Comparison of ENCODE assay signal across 1 cellular context in the genomic region with DNA sequence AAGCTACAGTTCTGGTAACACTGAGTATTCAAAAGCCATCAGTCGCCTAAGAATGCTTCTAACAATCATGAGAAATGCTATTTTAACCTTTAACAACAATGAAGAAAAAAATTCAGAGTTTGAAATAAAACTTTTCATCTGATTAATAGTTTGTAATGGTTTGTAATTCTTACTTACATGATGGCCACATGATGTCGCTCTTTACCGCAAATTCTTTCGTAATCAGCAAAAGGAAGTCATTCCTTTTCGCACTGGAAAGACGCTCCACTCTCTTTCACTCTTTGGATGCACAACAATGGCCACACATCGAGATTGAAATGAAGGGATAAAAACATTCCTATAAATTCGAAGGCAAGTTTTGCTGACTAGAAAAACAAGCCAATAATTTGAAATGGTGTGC.
A peak's percentile ranks its signal among the peaks of the same experiment; 100 is the strongest.
TF ChIP-seq lines count a peak whose summit lies in the region.

A gene with protein sequence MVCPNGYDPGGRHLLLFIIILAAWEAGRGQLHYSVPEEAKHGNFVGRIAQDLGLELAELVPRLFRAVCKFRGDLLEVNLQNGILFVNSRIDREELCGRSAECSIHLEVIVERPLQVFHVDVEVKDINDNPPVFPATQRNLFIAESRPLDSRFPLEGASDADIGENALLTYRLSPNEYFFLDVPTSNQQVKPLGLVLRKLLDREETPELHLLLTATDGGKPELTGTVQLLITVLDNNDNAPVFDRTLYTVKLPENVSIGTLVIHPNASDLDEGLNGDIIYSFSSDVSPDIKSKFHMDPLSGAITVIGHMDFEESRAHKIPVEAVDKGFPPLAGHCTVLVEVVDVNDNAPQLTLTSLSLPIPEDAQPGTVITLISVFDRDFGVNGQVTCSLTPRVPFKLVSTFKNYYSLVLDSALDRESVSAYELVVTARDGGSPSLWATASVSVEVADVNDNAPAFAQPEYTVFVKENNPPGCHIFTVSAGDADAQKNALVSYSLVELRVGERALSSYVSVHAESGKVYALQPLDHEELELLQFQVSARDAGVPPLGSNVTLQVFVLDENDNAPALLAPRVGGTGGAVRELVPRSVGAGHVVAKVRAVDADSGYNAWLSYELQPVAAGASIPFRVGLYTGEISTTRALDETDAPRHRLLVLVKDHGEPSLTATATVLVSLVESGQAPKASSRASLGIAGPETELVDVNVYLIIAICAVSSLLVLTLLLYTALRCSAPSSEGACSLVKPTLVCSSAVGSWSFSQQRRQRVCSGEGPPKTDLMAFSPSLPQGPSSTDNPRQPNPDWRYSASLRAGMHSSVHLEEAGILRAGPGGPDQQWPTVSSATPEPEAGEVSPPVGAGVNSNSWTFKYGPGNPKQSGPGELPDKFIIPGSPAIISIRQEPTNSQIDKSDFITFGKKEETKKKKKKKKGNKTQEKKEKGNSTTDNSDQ (plus strand): TSS at position 277 of the 400 bp plus-strand sequence. CDS start 115 bp downstream, at position 392.

TF ChIP-seq in HepG2, 621 proteins besides CTCF, POLR2A, EP300 and RAD21:
- no peak for TF ChIP-seq FOXK1 (CRISPR knock-in tag; IDR thresholded peaks at IDR 0.05; ENCODE audit: borderline replicate concordance, low read depth)
- TF ChIP-seq FOXP1 (IDR thresholded peaks at IDR 0.05), result no peak
- TF ChIP-seq FOXP1 (CRISPR knock-in tag; IDR thresholded peaks at IDR 0.05), result no peak
- TF ChIP-seq NFKB2 (CRISPR knock-in tag; IDR thresholded peaks at IDR 0.05; ENCODE audit: borderline replicate concordance), result no peak
- no peak for TF ChIP-seq CBX5 (CRISPR knock-in tag; IDR thresholded peaks at IDR 0.05; ENCODE audit: borderline replicate concordance)
- TF ChIP-seq ZFYVE20 (CRISPR knock-in tag; IDR thresholded peaks at IDR 0.05; ENCODE audit: borderline replicate concordance, low read depth), result no peak
- TF ChIP-seq ZNF556 (CRISPR knock-in tag; IDR thresholded peaks at IDR 0.05; ENCODE audit: borderline replicate concordance), result no peak
- TF ChIP-seq ZNF251 (CRISPR knock-in tag; IDR thresholded peaks at IDR 0.05), result no peak
- TF ChIP-seq MAFK (conservative IDR thresholded peaks at IDR 0.05 in 1 of 2, IDR thresholded peaks at IDR 0.05 in 1 of 2; ENCODE audit: low read length in 2 of 2), result peak in 1 of 2 experiments; percentile 52; a peak in 3 of 4 replicates
- no peak for TF ChIP-seq NFIC (IDR thresholded peaks at IDR 0.05; ENCODE audit: low read length)
- no peak for TF ChIP-seq CCDC6 (CRISPR knock-in tag; IDR thresholded peaks at IDR 0.05)
- TF ChIP-seq MLLT10 (CRISPR knock-in tag; IDR thresholded peaks at IDR 0.05), result no peak
- TF ChIP-seq HHEX (CRISPR knock-in tag; IDR thresholded peaks at IDR 0.05), result no peak
- TF ChIP-seq, protein P1, sequence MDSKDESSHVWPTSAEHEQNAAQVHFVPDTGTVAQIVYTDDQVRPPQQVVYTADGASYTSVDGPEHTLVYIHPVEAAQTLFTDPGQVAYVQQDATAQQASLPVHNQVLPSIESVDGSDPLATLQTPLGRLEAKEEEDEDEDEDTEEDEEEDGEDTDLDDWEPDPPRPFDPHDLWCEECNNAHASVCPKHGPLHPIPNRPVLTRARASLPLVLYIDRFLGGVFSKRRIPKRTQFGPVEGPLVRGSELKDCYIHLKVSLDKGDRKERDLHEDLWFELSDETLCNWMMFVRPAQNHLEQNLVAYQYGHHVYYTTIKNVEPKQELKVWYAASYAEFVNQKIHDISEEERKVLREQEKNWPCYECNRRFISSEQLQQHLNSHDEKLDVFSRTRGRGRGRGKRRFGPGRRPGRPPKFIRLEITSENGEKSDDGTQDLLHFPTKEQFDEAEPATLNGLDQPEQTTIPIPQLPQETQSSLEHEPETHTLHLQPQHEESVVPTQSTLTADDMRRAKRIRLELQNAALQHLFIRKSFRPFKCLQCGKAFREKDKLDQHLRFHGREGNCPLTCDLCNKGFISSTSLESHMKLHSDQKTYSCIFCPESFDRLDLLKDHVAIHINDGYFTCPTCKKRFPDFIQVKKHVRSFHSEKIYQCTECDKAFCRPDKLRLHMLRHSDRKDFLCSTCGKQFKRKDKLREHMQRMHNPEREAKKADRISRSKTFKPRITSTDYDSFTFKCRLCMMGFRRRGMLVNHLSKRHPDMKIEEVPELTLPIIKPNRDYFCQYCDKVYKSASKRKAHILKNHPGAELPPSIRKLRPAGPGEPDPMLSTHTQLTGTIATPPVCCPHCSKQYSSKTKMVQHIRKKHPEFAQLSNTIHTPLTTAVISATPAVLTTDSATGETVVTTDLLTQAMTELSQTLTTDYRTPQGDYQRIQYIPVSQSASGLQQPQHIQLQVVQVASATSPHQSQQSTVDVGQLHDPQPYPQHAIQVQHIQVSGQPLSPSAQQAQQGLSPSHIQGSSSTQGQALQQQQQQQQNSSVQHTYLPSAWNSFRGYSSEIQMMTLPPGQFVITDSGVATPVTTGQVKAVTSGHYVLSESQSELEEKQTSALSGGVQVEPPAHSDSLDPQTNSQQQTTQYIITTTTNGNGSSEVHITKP (CRISPR knock-in tag; IDR thresholded peaks at IDR 0.05; ENCODE audit: low read depth), result no peak
- TF ChIP-seq SALL2 (CRISPR knock-in tag; IDR thresholded peaks at IDR 0.05), result no peak
- no peak for TF ChIP-seq ZNF7 (CRISPR knock-in tag; IDR thresholded peaks at IDR 0.05)
- TF ChIP-seq KDM2A (CRISPR knock-in tag; IDR thresholded peaks at IDR 0.05; ENCODE audit: borderline replicate concordance, low read depth), result no peak
- TF ChIP-seq SMAD1 (CRISPR knock-in tag; IDR thresholded peaks at IDR 0.05; ENCODE audit: borderline replicate concordance, low read depth), result no peak
- no peak for TF ChIP-seq ZNF430 (CRISPR knock-in tag; IDR thresholded peaks at IDR 0.05)
- no peak for TF ChIP-seq ELF4 (CRISPR knock-in tag; IDR thresholded peaks at IDR 0.05; ENCODE audit: borderline replicate concordance)
- peak; percentile 32; the same call in 1 of the 2 replicates for TF ChIP-seq ELF3 (CRISPR knock-in tag; IDR thresholded peaks at IDR 0.05)
- TF ChIP-seq, protein P2, sequence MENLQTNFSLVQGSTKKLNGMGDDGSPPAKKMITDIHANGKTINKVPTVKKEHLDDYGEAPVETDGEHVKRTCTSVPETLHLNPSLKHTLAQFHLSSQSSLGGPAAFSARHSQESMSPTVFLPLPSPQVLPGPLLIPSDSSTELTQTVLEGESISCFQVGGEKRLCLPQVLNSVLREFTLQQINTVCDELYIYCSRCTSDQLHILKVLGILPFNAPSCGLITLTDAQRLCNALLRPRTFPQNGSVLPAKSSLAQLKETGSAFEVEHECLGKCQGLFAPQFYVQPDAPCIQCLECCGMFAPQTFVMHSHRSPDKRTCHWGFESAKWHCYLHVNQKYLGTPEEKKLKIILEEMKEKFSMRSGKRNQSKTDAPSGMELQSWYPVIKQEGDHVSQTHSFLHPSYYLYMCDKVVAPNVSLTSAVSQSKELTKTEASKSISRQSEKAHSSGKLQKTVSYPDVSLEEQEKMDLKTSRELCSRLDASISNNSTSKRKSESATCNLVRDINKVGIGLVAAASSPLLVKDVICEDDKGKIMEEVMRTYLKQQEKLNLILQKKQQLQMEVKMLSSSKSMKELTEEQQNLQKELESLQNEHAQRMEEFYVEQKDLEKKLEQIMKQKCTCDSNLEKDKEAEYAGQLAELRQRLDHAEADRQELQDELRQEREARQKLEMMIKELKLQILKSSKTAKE (CRISPR knock-in tag; IDR thresholded peaks at IDR 0.05; ENCODE audit: borderline replicate concordance), result no peak
- TF ChIP-seq TOE1 (CRISPR knock-in tag; IDR thresholded peaks at IDR 0.05), result no peak
- no peak for TF ChIP-seq TEAD2 (CRISPR knock-in tag; IDR thresholded peaks at IDR 0.05)
- no peak for TF ChIP-seq ZNF468 (CRISPR knock-in tag; IDR thresholded peaks at IDR 0.05)
- TF ChIP-seq, protein P3, sequence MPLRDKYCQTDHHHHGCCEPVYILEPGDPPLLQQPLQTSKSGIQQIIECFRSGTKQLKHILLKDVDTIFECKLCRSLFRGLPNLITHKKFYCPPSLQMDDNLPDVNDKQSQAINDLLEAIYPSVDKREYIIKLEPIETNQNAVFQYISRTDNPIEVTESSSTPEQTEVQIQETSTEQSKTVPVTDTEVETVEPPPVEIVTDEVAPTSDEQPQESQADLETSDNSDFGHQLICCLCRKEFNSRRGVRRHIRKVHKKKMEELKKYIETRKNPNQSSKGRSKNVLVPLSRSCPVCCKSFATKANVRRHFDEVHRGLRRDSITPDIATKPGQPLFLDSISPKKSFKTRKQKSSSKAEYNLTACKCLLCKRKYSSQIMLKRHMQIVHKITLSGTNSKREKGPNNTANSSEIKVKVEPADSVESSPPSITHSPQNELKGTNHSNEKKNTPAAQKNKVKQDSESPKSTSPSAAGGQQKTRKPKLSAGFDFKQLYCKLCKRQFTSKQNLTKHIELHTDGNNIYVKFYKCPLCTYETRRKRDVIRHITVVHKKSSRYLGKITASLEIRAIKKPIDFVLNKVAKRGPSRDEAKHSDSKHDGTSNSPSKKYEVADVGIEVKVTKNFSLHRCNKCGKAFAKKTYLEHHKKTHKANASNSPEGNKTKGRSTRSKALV (CRISPR knock-in tag; IDR thresholded peaks at IDR 0.05), result no peak
- TF ChIP-seq ZFY (CRISPR knock-in tag; IDR thresholded peaks at IDR 0.05), result no peak
- TF ChIP-seq ZNF441 (CRISPR knock-in tag; IDR thresholded peaks at IDR 0.05; ENCODE audit: borderline replicate concordance), result no peak
- TF ChIP-seq ZNF879 (CRISPR knock-in tag; IDR thresholded peaks at IDR 0.05), result no peak
- TF ChIP-seq ZNF782 (CRISPR knock-in tag; IDR thresholded peaks at IDR 0.05; ENCODE audit: borderline replicate concordance), result no peak
- TF ChIP-seq, protein P4, sequence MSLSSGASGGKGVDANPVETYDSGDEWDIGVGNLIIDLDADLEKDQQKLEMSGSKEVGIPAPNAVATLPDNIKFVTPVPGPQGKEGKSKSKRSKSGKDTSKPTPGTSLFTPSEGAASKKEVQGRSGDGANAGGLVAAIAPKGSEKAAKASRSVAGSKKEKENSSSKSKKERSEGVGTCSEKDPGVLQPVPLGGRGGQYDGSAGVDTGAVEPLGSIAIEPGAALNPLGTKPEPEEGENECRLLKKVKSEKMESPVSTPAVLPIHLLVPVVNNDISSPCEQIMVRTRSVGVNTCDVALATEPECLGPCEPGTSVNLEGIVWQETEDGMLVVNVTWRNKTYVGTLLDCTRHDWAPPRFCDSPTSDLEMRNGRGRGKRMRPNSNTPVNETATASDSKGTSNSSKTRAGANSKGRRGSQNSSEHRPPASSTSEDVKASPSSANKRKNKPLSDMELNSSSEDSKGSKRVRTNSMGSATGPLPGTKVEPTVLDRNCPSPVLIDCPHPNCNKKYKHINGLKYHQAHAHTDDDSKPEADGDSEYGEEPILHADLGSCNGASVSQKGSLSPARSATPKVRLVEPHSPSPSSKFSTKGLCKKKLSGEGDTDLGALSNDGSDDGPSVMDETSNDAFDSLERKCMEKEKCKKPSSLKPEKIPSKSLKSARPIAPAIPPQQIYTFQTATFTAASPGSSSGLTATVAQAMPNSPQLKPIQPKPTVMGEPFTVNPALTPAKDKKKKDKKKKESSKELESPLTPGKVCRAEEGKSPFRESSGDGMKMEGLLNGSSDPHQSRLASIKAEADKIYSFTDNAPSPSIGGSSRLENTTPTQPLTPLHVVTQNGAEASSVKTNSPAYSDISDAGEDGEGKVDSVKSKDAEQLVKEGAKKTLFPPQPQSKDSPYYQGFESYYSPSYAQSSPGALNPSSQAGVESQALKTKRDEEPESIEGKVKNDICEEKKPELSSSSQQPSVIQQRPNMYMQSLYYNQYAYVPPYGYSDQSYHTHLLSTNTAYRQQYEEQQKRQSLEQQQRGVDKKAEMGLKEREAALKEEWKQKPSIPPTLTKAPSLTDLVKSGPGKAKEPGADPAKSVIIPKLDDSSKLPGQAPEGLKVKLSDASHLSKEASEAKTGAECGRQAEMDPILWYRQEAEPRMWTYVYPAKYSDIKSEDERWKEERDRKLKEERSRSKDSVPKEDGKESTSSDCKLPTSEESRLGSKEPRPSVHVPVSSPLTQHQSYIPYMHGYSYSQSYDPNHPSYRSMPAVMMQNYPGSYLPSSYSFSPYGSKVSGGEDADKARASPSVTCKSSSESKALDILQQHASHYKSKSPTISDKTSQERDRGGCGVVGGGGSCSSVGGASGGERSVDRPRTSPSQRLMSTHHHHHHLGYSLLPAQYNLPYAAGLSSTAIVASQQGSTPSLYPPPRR (CRISPR knock-in tag; IDR thresholded peaks at IDR 0.05; ENCODE audit: borderline replicate concordance), result no peak
- TF ChIP-seq CREM (IDR thresholded peaks at IDR 0.05), result no peak
- no peak for TF ChIP-seq CREM (CRISPR knock-in tag; IDR thresholded peaks at IDR 0.05)
- TF ChIP-seq KDM4B (CRISPR knock-in tag; IDR thresholded peaks at IDR 0.05), result no peak
- peak; percentile 51; the same call in 1 of the 2 replicates for TF ChIP-seq CEBPG (CRISPR knock-in tag; IDR thresholded peaks at IDR 0.05)
- TF ChIP-seq ZNF703 (CRISPR knock-in tag; IDR thresholded peaks at IDR 0.05; ENCODE audit: borderline replicate concordance), result no peak
- no peak for TF ChIP-seq ZNF44 (CRISPR knock-in tag; IDR thresholded peaks at IDR 0.05)
- TF ChIP-seq ZNF552 (CRISPR knock-in tag; IDR thresholded peaks at IDR 0.05; ENCODE audit: borderline replicate concordance), result no peak
- no peak for TF ChIP-seq HDAC1 (CRISPR knock-in tag; IDR thresholded peaks at IDR 0.05)
- TF ChIP-seq REPIN1 (CRISPR knock-in tag; IDR thresholded peaks at IDR 0.05; ENCODE audit: borderline replicate concordance, low read depth), result no peak
- TF ChIP-seq ZBTB7A (CRISPR knock-in tag; IDR thresholded peaks at IDR 0.05), result no peak
- TF ChIP-seq, protein P5, sequence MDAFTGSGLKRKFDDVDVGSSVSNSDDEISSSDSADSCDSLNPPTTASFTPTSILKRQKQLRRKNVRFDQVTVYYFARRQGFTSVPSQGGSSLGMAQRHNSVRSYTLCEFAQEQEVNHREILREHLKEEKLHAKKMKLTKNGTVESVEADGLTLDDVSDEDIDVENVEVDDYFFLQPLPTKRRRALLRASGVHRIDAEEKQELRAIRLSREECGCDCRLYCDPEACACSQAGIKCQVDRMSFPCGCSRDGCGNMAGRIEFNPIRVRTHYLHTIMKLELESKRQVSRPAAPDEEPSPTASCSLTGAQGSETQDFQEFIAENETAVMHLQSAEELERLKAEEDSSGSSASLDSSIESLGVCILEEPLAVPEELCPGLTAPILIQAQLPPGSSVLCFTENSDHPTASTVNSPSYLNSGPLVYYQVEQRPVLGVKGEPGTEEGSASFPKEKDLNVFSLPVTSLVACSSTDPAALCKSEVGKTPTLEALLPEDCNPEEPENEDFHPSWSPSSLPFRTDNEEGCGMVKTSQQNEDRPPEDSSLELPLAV (CRISPR knock-in tag; conservative IDR thresholded peaks at IDR 0.05; ENCODE audit: low read depth), result no peak
- TF ChIP-seq GABPA (IDR thresholded peaks at IDR 0.05; ENCODE audit: low read depth, low read length), result no peak
- peak; percentile 23; the same call in 1 of the 2 replicates for TF ChIP-seq GABPA (CRISPR knock-in tag; IDR thresholded peaks at IDR 0.05; ENCODE audit: low read depth)
- peak; percentile 40 for TF ChIP-seq STAG1 (CRISPR knock-in tag; IDR thresholded peaks at IDR 0.05)
- TF ChIP-seq ZNF674 (CRISPR knock-in tag; IDR thresholded peaks at IDR 0.05; ENCODE audit: low read depth), result no peak
